ENCODE assay signal across 8 cellular contexts in genomic region chr22:37566903-37567798, GRCh38. TPM values are rescaled to one million over a fixed set of nuclear protein-coding genes. Genes with fewer than 3 reads are reported as not detected.
DNase-seq lines count a peak whose midpoint lies in the region; ATAC-seq and TF ChIP-seq lines count a peak whose summit lies in the region.

No MANE protein-coding gene starts in this region.

- H3K27ac ChIP-seq in lower lobe of right lung, result peak overlapping the region; percentile 77

- peaks cover 80% of the 10 kb centered on the region for H3K4me1 ChIP-seq in lower lobe of right lung

- H3K4me3 Mint-ChIP-seq in dendritic cell treated with granulocyte-macrophage colony-stimulating factor and Interleukin-4, amounts not matched to agents 40 ng/mL and 50 ng/mL, for 4 days, result no peak overlapping the region

- ATAC-seq in lower lobe of right lung, result peak; percentile 77 to 88
- no peak for ATAC-seq in HG03571 (IDR thresholded peaks at IDR 0.05; ENCODE audit: unreplicated experiment)

- peak overlapping the region; percentile 76 for H3K27ac Mint-ChIP-seq in dendritic cell treated with granulocyte-macrophage colony-stimulating factor and Interleukin-4, amounts not matched to agents 40 ng/mL and 50 ng/mL, for 4 days

- H3K4me3 ChIP-seq in lower lobe of right lung, result no peak overlapping the region

- no peaks in the 10 kb centered on the region for H3K9me3 Mint-ChIP-seq in dendritic cell treated with granulocyte-macrophage colony-stimulating factor and Interleukin-4, amounts not matched to agents 40 ng/mL and 50 ng/mL, for 4 days

- intact Hi-C loops in dendritic cell treated with granulocyte-macrophage colony-stimulating factor and Interleukin-4, amounts not matched to agents 40 ng/mL and 50 ng/mL, for 4 days (cut with micrococcal nuclease), result no loop called here
- intact Hi-C loops in lower lobe of right lung (cut with DNase I), result no loop called here

- peaks cover 68% of the 10 kb centered on the region for H3K36me3 Mint-ChIP-seq in dendritic cell treated with granulocyte-macrophage colony-stimulating factor and Interleukin-4, amounts not matched to agents 40 ng/mL and 50 ng/mL, for 4 days (ENCODE audit: low read depth)

- H3K27me3 ChIP-seq in lower lobe of right lung (ENCODE audit: low read depth), result no peaks in the 10 kb centered on the region

- no peaks in the 10 kb centered on the region for H3K9me3 ChIP-seq in lower lobe of right lung

- H3K27me3 Mint-ChIP-seq in dendritic cell treated with granulocyte-macrophage colony-stimulating factor and Interleukin-4, amounts not matched to agents 40 ng/mL and 50 ng/mL, for 4 days, result peaks cover 20% of the 10 kb centered on the region

- peaks cover 83% of the 10 kb centered on the region for H3K4me1 Mint-ChIP-seq in dendritic cell treated with granulocyte-macrophage colony-stimulating factor and Interleukin-4, amounts not matched to agents 40 ng/mL and 50 ng/mL, for 4 days (ENCODE audit: low read depth)

- peaks cover 34% of the 10 kb centered on the region for H3K36me3 ChIP-seq in lower lobe of right lung

- TF ChIP-seq CTCF in lower lobe of right lung (IDR thresholded peaks at IDR 0.05), result peak; percentile 95

- DNase-seq in DMS153 treated with DMSO at 0.1 percent for 48 hours (lab: John Stamatoyannopoulos, UW; ENCODE audit: unreplicated experiment), result peak; percentile 50
- peak; percentile 53 for DNase-seq in H4 (ENCODE audit: low spot score)
- peak; percentile 64 for DNase-seq in NCI-H2171 treated with DMSO at 0.1 percent for 48 hours (lab: John Stamatoyannopoulos, UW)
- peak; percentile 83 for DNase-seq in activated CD4-positive, alpha-beta T cell treated with anti-CD3 and anti-CD28 coated beads, Interleukin-2, amount 50 U/mL, for 24 hours (ENCODE audit: low read depth in 1 of 2, low spot score in 1 of 2)
- DNase-seq in lower lobe of right lung, result peak; percentile 92
- peak; percentile 78 for DNase-seq in stimulated activated CD8-positive, alpha-beta memory T cell treated with anti-CD3 and anti-CD28 coated beads, Interleukin-12 subunit alpha, Interleukin-12 subunit beta, amount 100 ng/mL, for 4 hours (ENCODE audit: low read depth)

RNA-seq across cellular contexts. Expression of gene CDC42EP1, which starts 6.9 kb away (rescaled TPM):
- total RNA-seq in H4 (2014; rRNA removed; shearing (Covaris generic)), result 7.6 and 9.5 TPM in 2 replicates
- total RNA-seq in lower lobe of right lung, result 46.0 TPM

RNA-seq across cellular contexts. Expression of gene LGALS2, which starts 12.7 kb away (rescaled TPM):
- total RNA-seq in H4 (2014; rRNA removed; shearing (Covaris generic)), result not detected in 2 replicates
- 1.9 TPM for total RNA-seq in lower lobe of right lung

RNA-seq across cellular contexts. Expression of gene GGA1, which starts 41.5 kb away (rescaled TPM):
- 8.2 and 31.3 TPM in 2 replicates for total RNA-seq in H4 (2014; rRNA removed; shearing (Covaris generic))
- 64.8 TPM for total RNA-seq in lower lobe of right lung

RNA-seq across cellular contexts. Expression of gene CARD10, which starts 47.9 kb away (rescaled TPM):
- total RNA-seq in H4 (2014; rRNA removed; shearing (Covaris generic)), result 2.8 and 3.9 TPM in 2 replicates
- total RNA-seq in lower lobe of right lung, result 14.9 TPM
